In the genomic region with DNA sequence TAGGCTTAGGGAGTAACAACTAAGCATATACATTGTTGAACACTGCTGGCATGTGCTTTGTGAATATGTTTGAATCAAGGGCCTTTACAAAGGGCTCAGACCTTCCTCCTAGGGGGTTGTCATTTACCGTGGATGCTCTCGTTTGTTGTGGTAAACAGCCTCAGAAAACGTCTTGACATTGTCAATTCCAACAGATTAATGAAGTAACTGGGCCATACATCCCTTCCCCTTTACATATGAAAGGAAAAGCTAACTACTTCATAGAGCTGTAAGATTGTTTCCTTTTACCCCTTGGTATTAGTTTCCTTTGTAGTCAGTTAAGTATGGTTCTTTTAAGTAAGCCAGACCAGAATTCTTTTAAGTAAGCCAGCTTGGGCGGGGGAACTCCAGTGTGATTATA, we compare ENCODE assay signal across 16 cellular contexts. TPM values are rescaled to one million over a fixed set of nuclear protein-coding genes. Genes with fewer than 3 reads are reported as not detected.
"Had no signal": no experiment of that assay in that cellular context is flagged by ENCODE, and none has a peak within 500 bp of the region (broad histone marks: within the 10 kb centered on the region; RNA-seq: fewer than 3 reads in every experiment).

No MANE protein-coding gene starts in this region.

- H3K36me3 ChIP-seq: brain microvascular endothelial cell, pancreas, sigmoid colon, stomach, upper lobe of right lung had no signal

- H3K4me3 Mint-ChIP-seq: activated naive CD8-positive, alpha-beta T cell treated with anti-CD3 and anti-CD28 coated beads for 36 hours; activated T-helper 1 cell treated with anti-CD3 and anti-CD28 coated beads, Interleukin-12 subunit alpha, Interleukin-12 subunit beta, Interleukin-2, Interleukin-4 antibody, amounts not matched to agents 30 ng/mL and 10 ng/mL and 1 ng/mL, durations not matched to agents 14 hours and 24 hours and 36 hours; dendritic cell treated with granulocyte-macrophage colony-stimulating factor and Interleukin-4, amounts not matched to agents 40 ng/mL and 50 ng/mL, for 4 days had no signal

- H3K27me3 Mint-ChIP-seq: activated naive CD8-positive, alpha-beta T cell treated with anti-CD3 and anti-CD28 coated beads for 36 hours; dendritic cell treated with granulocyte-macrophage colony-stimulating factor and Interleukin-4, amounts not matched to agents 40 ng/mL and 50 ng/mL, for 4 days had no signal

- H3K9me3 Mint-ChIP-seq: activated T-helper 1 cell treated with anti-CD3 and anti-CD28 coated beads, Interleukin-12 subunit alpha, Interleukin-12 subunit beta, Interleukin-2, Interleukin-4 antibody, amounts not matched to agents 30 ng/mL and 10 ng/mL and 1 ng/mL, durations not matched to agents 14 hours and 24 hours and 36 hours; dendritic cell treated with granulocyte-macrophage colony-stimulating factor and Interleukin-4, amounts not matched to agents 40 ng/mL and 50 ng/mL, for 4 days had no signal

- H3K27ac Mint-ChIP-seq: activated naive CD8-positive, alpha-beta T cell treated with anti-CD3 and anti-CD28 coated beads for 36 hours; activated T-helper 1 cell treated with anti-CD3 and anti-CD28 coated beads, Interleukin-12 subunit alpha, Interleukin-12 subunit beta, Interleukin-2, Interleukin-4 antibody, amounts not matched to agents 30 ng/mL and 10 ng/mL and 1 ng/mL, durations not matched to agents 14 hours and 24 hours and 36 hours; dendritic cell treated with granulocyte-macrophage colony-stimulating factor and Interleukin-4, amounts not matched to agents 40 ng/mL and 50 ng/mL, for 4 days had no signal

- ATAC-seq: activated CD4-positive, CD25-positive, alpha-beta regulatory T cell treated with anti-CD3 and anti-CD28 coated beads, Interleukin-2, amount 50 U/mL, for 24 hours; pancreas; upper lobe of right lung had no signal

- H3K27ac ChIP-seq: brain microvascular endothelial cell, pancreas, stomach, testis, upper lobe of right lung had no signal

- H3K36me3 Mint-ChIP-seq: activated naive CD8-positive, alpha-beta T cell treated with anti-CD3 and anti-CD28 coated beads for 36 hours had no signal

- DNase-seq: activated CD4-positive, alpha-beta T cell treated with anti-CD3 and anti-CD28 coated beads, Interleukin-2, amount 50 U/mL, for 1 hour; activated CD8-positive, alpha-beta memory T cell treated with anti-CD3 and anti-CD28 coated beads for 24 hours; activated naive CD8-positive, alpha-beta T cell treated with anti-CD3 and anti-CD28 coated beads for 36 hours; brain microvascular endothelial cell; cerebellar nuclear complex; head of caudate nucleus; pancreas; sigmoid colon; stimulated activated CD4-positive, alpha-beta T cell treated with anti-CD3 and anti-CD28 coated beads, Interleukin-1b, Interleukin-23, amount 100 ng/mL, for 48 hours; stomach; T-helper 9 cell; testis; upper lobe of right lung had no signal

- H3K27me3 ChIP-seq: brain microvascular endothelial cell, pancreas, sigmoid colon, stomach, testis, upper lobe of right lung had no signal

- H3K4me3 ChIP-seq: pancreas, sigmoid colon, stomach, testis, upper lobe of right lung had no signal

- H3K9me3 ChIP-seq: pancreas, sigmoid colon, stomach, testis, upper lobe of right lung had no signal

- H3K4me1 ChIP-seq: pancreas, testis, upper lobe of right lung had no signal

- H3K4me1 Mint-ChIP-seq: activated naive CD8-positive, alpha-beta T cell treated with anti-CD3 and anti-CD28 coated beads for 36 hours had no signal

RNA-seq across cellular contexts. Expression of a gene that starts 42.9 kb away (rescaled TPM):
- total RNA-seq: activated naive CD8-positive, alpha-beta T cell treated with anti-CD3 and anti-CD28 coated beads for 36 hours; activated T-helper 1 cell treated with anti-CD3 and anti-CD28 coated beads, Interleukin-12 subunit alpha, Interleukin-12 subunit beta, Interleukin-2, Interleukin-4 antibody, amounts not matched to agents 30 ng/mL and 10 ng/mL and 1 ng/mL, durations not matched to agents 14 hours and 24 hours and 36 hours had no signal
